Comparison of ENCODE assay signal across 9 cellular contexts in the genomic region with DNA sequence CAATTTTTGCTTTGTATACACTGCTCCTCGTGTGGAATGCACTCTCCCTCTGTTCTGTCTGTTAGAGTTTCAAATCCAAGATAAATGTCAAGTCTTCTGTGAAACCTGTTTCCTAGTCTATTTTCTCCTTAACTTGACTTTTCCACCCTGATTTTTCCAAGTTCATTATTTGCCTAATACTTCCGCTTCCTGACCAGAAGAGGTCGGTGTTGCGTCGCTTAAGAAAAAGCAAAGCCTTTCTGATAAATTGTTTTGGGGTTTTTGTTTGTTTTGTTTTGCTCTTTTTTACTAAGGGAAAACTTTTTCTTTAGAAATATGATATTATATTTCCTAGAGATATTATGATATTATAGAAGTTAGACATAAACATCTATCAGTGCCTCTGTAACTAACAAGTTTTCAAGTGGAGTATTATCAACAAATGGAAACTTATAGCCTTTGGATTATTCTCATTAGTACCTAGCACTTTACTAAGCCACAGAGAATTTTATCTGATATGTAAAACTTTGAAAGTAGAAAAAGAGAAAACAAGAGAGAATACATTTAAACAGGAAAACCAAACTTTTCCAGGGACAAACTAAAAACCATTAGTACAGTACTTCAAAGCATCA. TPM values are rescaled to one million over a fixed set of nuclear protein-coding genes. Genes with fewer than 3 reads are reported as not detected.
DNase-seq lines count a peak whose midpoint lies in the region; ATAC-seq and TF ChIP-seq lines count a peak whose summit lies in the region.
"Had no signal": no experiment of that assay in that cellular context is flagged by ENCODE, and none has a peak within 500 bp of the region (broad histone marks: within the 10 kb centered on the region; RNA-seq: fewer than 3 reads in every experiment).

No MANE protein-coding gene starts in this region.

- in situ Hi-C loops in SK-MEL-5 (cut with HindIII; ENCODE audit: low pct_unique_long_range_greater_than_20kb, low sequenced_read_pairs) = no loop called here

- no peaks in the 10 kb centered on the region for H3K9me3 ChIP-seq in esophagus squamous epithelium
- no peaks in the 10 kb centered on the region for H3K9me3 ChIP-seq in ovary

- DNase-seq in NCI-H2107 treated with DMSO at 0.1 percent for 48 hours (lab: John Stamatoyannopoulos, UW; ENCODE audit: unreplicated experiment) (peak; percentile 35), NCI-H2107 (lab: John Stamatoyannopoulos, UW) (no peak), HFFc6 (peak; percentile 39), SK-MEL-5 (ENCODE audit: low read depth, low spot score) (peak; percentile 62), esophagus squamous epithelium (lab: John Stamatoyannopoulos, UW) (no peak), ovary (no peak)
- no peak for DNase-seq in stimulated activated CD8-positive, alpha-beta memory T cell treated with anti-CD3 and anti-CD28 coated beads, Interleukin-4, amount 100 ng/mL, for 48 hours

- ATAC-seq in HG02610 (IDR thresholded peaks at IDR 0.05; ENCODE audit: unreplicated experiment) = no peak
- ATAC-seq: activated T-cell treated with anti-CD3 and anti-CD28 coated beads, Interleukin-2, amount 50 U/mL, for 72 hours had no signal

- intact Hi-C loops in esophagus squamous epithelium (cut with DNase I) = loop anchor here (10.0 kb wide), 2 partner anchors 148 to 658 kb away; no protein-coding TSS in a partner anchor
- intact Hi-C loops in ovary (cut with DNase I) = no loop called here

- H3K4me3 ChIP-seq in esophagus squamous epithelium (no peak overlapping the region), ovary (no peak overlapping the region)

- TF ChIP-seq EP300 in ovary (IDR thresholded peaks at IDR 0.05) = no peak

- H3K27me3 Mint-ChIP-seq in HFFc6 (ENCODE audit: insufficient read depth) = no peaks in the 10 kb centered on the region; the same call in 1 of the 2 replicates

- H3K36me3 ChIP-seq in esophagus squamous epithelium (no peaks in the 10 kb centered on the region), ovary (no peaks in the 10 kb centered on the region)

- no peak for TF ChIP-seq POLR2A in esophagus squamous epithelium (IDR thresholded peaks at IDR 0.05)
- TF ChIP-seq POLR2A in ovary (IDR thresholded peaks at IDR 0.05) = no peak

- H3K4me3 Mint-ChIP-seq in HFFc6 = no peak overlapping the region
- H3K4me3 Mint-ChIP-seq: activated T-cell treated with anti-CD3 and anti-CD28 coated beads, Interleukin-2, amount 50 U/mL, for 72 hours had no signal

- 0% methylated on average over 5 of the region's 5 CpGs for WGBS in esophagus squamous epithelium, 2 donors
- 1 to 3% (median 1%) methylated on average over 5 of the region's 5 CpGs for WGBS in ovary, 3 donors

- H3K4me1 Mint-ChIP-seq in HFFc6 (ENCODE audit: low read depth) = peaks cover 6% of the 10 kb centered on the region

- H3K36me3 Mint-ChIP-seq in HFFc6 (ENCODE audit: low read depth) = no peaks in the 10 kb centered on the region

- TF ChIP-seq CTCF in HFFc6 (IDR thresholded peaks at IDR 0.05) (peak; percentile 91), esophagus squamous epithelium (IDR thresholded peaks at IDR 0.05) (peak; percentile 47 to 79 (median 64)), ovary (IDR thresholded peaks at IDR 0.05) (peak; percentile 18 to 54 (median 50))

- H3K4me1 ChIP-seq in esophagus squamous epithelium (no peaks in the 10 kb centered on the region), ovary (ENCODE audit: insufficient read depth) (no peaks in the 10 kb centered on the region)

- H3K27me3 ChIP-seq in esophagus squamous epithelium (no peaks in the 10 kb centered on the region), ovary (no peaks in the 10 kb centered on the region)

- no peak overlapping the region for H3K27ac ChIP-seq in esophagus squamous epithelium
- H3K27ac ChIP-seq in ovary = no peak overlapping the region

- no peak overlapping the region for H3K27ac Mint-ChIP-seq in HFFc6
- H3K27ac Mint-ChIP-seq: activated T-cell treated with anti-CD3 and anti-CD28 coated beads, Interleukin-2, amount 50 U/mL, for 72 hours had no signal

- H3K9me3 Mint-ChIP-seq in HFFc6 = no peaks in the 10 kb centered on the region
- H3K9me3 Mint-ChIP-seq: activated T-cell treated with anti-CD3 and anti-CD28 coated beads, Interleukin-2, amount 50 U/mL, for 72 hours had no signal

RNA-seq across cellular contexts. Expression of gene PHAX, which starts 55.8 kb away (rescaled TPM):
- total RNA-seq in HFFc6 (2021; fragmentation: NEBNext Ultra II Directional; extraction: Animal tissue kit (Norgen Biotek cat#: 25700)) = 10 to 100 TPM; 48.2 to 70.8 (median 67.0) TPM
- 46.7 and 63.2 TPM in 2 replicates for total RNA-seq in SK-MEL-5 (2014; rRNA removed; shearing (Covaris generic))
- 24.2 and 40.8 TPM in 2 replicates for polyA plus RNA-seq in SK-MEL-5 (2015; cell fraction: cytosol; rRNA removed)
- polyA plus RNA-seq in SK-MEL-5 (2015; cell fraction: nucleus; rRNA removed) = 3.7 and 19.2 TPM in 2 replicates
- total RNA-seq in esophagus squamous epithelium (10 to 100 TPM; 40.3 to 59.5 (median 49.3) TPM), ovary (10 to 100 TPM; 25.8 to 37.1 (median 33.5) TPM)
- polyA plus RNA-seq in ovary = 10 to 100 TPM; 24.1 to 63.7 TPM

Comparison
In these comparisons a context has a peak if more than half of its experiments do, and no peak if none do; other contexts are left out.
1. DNase-seq: peak in NCI-H2107 treated with DMSO at 0.1 percent for 48 hours (single experiment), HFFc6 (single experiment) and SK-MEL-5 (single experiment); none in NCI-H2107 (single experiment), esophagus squamous epithelium (single experiment), ovary (0 of 5) and stimulated activated CD8-positive, alpha-beta memory T cell treated with anti-CD3 and anti-CD28 coated beads, Interleukin-4, amount 100 ng/mL, for 48 hours (single experiment).
2. Peak in every context shown above with its lines, with median percentiles within 50 percentile points of each other: CTCF ChIP-seq.